Comparison of ENCODE assay signal across 21 cellular contexts in genomic region chr6:24339932-24340331, GRCh38. TPM values are rescaled to one million over a fixed set of nuclear protein-coding genes. Genes with fewer than 3 reads are reported as not detected.
DNase-seq lines count a peak whose midpoint lies in the region; FAIRE-seq and TF ChIP-seq lines count a peak whose summit lies in the region.
"Had no signal": no experiment of that assay in that cellular context is flagged by ENCODE, and none has a peak within 500 bp of the region (broad histone marks: within the 10 kb centered on the region; RNA-seq: fewer than 3 reads in every experiment).

No MANE protein-coding gene starts in this region.

- H3K9me3 Mint-ChIP-seq in CD4-positive, alpha-beta memory T cell: peaks cover 4 to 28% (median 17%) of the 10 kb centered on the region in 8 donors

- H3K9me3 ChIP-seq in mammary epithelial cell (replicated peaks; ENCODE audit: insufficient read depth, low read length) (no peaks in the 10 kb centered on the region), breast epithelium (peaks cover 0 to 9% of the 10 kb centered on the region in 2 donors), keratinocyte (ENCODE audit: control insufficient read depth, low read depth, low read length) (no peaks in the 10 kb centered on the region)
- H3K9me3 ChIP-seq in CD4-positive, alpha-beta memory T cell (ENCODE audit: control insufficient read depth in 1 of 2, low read length in 2 of 2): no peaks in the 10 kb centered on the region
- H3K9me3 ChIP-seq: BE2C had no signal

- H3K9me1 ChIP-seq in keratinocyte (ENCODE audit: control insufficient read depth, extremely low read depth, insufficient read depth, low read length): no peaks in the 10 kb centered on the region

- no peak overlapping the region for H3K27ac Mint-ChIP-seq in CD4-positive, alpha-beta memory T cell
- H3K27ac Mint-ChIP-seq: CD14-positive monocyte; CD4-positive, alpha-beta T cell; GM23338; H9 had no signal

- no TSS peak for BruUV-seq in mammary epithelial cell (replicated peaks; lab: Mats Ljungman, UMichigan)

- H2AFZ ChIP-seq in mammary epithelial cell (ENCODE audit: low read depth, low read length) (no peak overlapping the region), keratinocyte (ENCODE audit: control insufficient read depth, low read length) (no peak overlapping the region)
- H2AFZ ChIP-seq: GM23338 had no signal

- FAIRE-seq in keratinocyte (lab: Jason Lieb, UNC): peak; percentile 9
- FAIRE-seq: A204.1, G401.6 had no signal

- H3K4me1 ChIP-seq in mammary epithelial cell (ENCODE audit: insufficient read depth, low read length): no peaks in the 10 kb centered on the region
- H3K4me1 ChIP-seq in breast epithelium: no peaks in the 10 kb centered on the region
- peaks cover 4% of the 10 kb centered on the region for H3K4me1 ChIP-seq in keratinocyte (ENCODE audit: control insufficient read depth, extremely low read depth, insufficient read depth, low read length)
- no peaks in the 10 kb centered on the region for H3K4me1 ChIP-seq in CD4-positive, alpha-beta memory T cell (ENCODE audit: insufficient read depth, low read length)
- H3K4me1 ChIP-seq: BE2C; BLaER1 treated with 17β-estradiol and CSF1 and Interleukin-3, amounts not matched to agents 10 nM and 100 nM had no signal

- H3K79me2 ChIP-seq in mammary epithelial cell (ENCODE audit: insufficient read depth, low read length): no peaks in the 10 kb centered on the region
- no peaks in the 10 kb centered on the region for H3K79me2 ChIP-seq in keratinocyte (ENCODE audit: control insufficient read depth, insufficient read depth, low read length)

- dilution Hi-C loops in mammary epithelial cell (cut with HindIII; ENCODE audit: low sequenced_read_pairs) (no loop called here), keratinocyte (cut with MboI; ENCODE audit: extremely low pct_ligation_motif_present, low sequenced_read_pairs) (no loop called here)

- intact Hi-C loops in mammary epithelial cell (cut with micrococcal nuclease) (no loop called here), breast epithelium (cut with DNase I; ENCODE audit: low total_unique reads) (no loop called here)
- intact Hi-C loops in CD4-positive, alpha-beta memory T cell (cut with micrococcal nuclease): no loop called here

- CTCF ChIA-PET in mammary epithelial cell (lab: Charles Lee; ENCODE audit: low non-redundant PET): no interaction called here
- CTCF ChIA-PET in CD4-positive, alpha-beta memory T cell (lab: Charles Lee; ENCODE audit: partially characterized antibody): no interaction called here

- H3K4me3 ChIP-seq in mammary epithelial cell (replicated peaks in 1 of 3; ENCODE audit: insufficient read depth in 1 of 3, low read depth in 2 of 3, low read length in 3 of 3): no peak overlapping the region
- no peak overlapping the region for H3K4me3 ChIP-seq in breast epithelium
- H3K4me3 ChIP-seq in epithelial cell of esophagus (ENCODE audit: low read length): no peak overlapping the region
- H3K4me3 ChIP-seq in keratinocyte (ENCODE audit: control insufficient read depth in 2 of 3, extremely low read depth in 1 of 3, insufficient read depth in 2 of 3, low read depth in 1 of 3, low read length in 3 of 3): no peak overlapping the region
- H3K4me3 ChIP-seq in CD4-positive, alpha-beta memory T cell (ENCODE audit: low read length in 2 of 2): no peak overlapping the region
- H3K4me3 ChIP-seq: BLaER1 treated with 17β-estradiol and CSF1 and Interleukin-3, amounts not matched to agents 10 nM and 100 nM; GM23338 had no signal

- H3K27ac ChIP-seq in mammary epithelial cell (ENCODE audit: insufficient read depth, low read depth, low read length) (no peak overlapping the region), breast epithelium (no peak overlapping the region), keratinocyte (ENCODE audit: control insufficient read depth, insufficient read depth, low read length) (no peak overlapping the region)
- no peak overlapping the region for H3K27ac ChIP-seq in CD4-positive, alpha-beta memory T cell (ENCODE audit: low read depth, low read length)
- H3K27ac ChIP-seq: 22Rv1; BLaER1 treated with 17β-estradiol and CSF1 and Interleukin-3, amounts not matched to agents 10 nM and 100 nM had no signal

- peaks cover 3 to 12% of the 10 kb centered on the region in 2 donors for H3K36me3 Mint-ChIP-seq in CD4-positive, alpha-beta memory T cell
- H3K36me3 Mint-ChIP-seq: CD14-positive monocyte had no signal

- TF ChIP-seq CTCF in mammary epithelial cell (conservative IDR thresholded peaks at IDR 0.05 in 1 of 2, IDR thresholded peaks at IDR 0.05 in 1 of 2; ENCODE audit: extremely low read depth in 1 of 2, insufficient read depth in 1 of 2, low read depth in 1 of 2, low read length in 2 of 2) (no peak), breast epithelium (IDR thresholded peaks at IDR 0.05) (no peak), epithelial cell of esophagus (IDR thresholded peaks at IDR 0.05; ENCODE audit: insufficient read depth, low read depth, low read length, missing control alignments) (no peak), keratinocyte (optimal IDR thresholded peaks at IDR 0.05 in 1 of 3, IDR thresholded peaks at IDR 0.05 in 1 of 3, conservative IDR thresholded peaks at IDR 0.05 in 1 of 3; ENCODE audit: extremely low read depth in 1 of 3, insufficient read depth in 2 of 3, low read length in 3 of 3) (no peak)

- no peak overlapping the region for H3K4me3 Mint-ChIP-seq in CD4-positive, alpha-beta memory T cell
- H3K4me3 Mint-ChIP-seq: CD14-positive monocyte; CD4-positive, alpha-beta T cell; GM23338; H9 had no signal

- H3K27me3 ChIP-seq in mammary epithelial cell (ENCODE audit: insufficient read depth, low read length) (no peaks in the 10 kb centered on the region), breast epithelium (no peaks in the 10 kb centered on the region), keratinocyte (ENCODE audit: control insufficient read depth, extremely low read depth, insufficient read depth, low read length) (no peaks in the 10 kb centered on the region)
- H3K27me3 ChIP-seq in CD4-positive, alpha-beta memory T cell (ENCODE audit: insufficient read depth, low read length): no peaks in the 10 kb centered on the region
- H3K27me3 ChIP-seq: BE2C; BLaER1 treated with 17β-estradiol and CSF1 and Interleukin-3, amounts not matched to agents 10 nM and 100 nM had no signal

- no peaks in the 10 kb centered on the region for H3K36me3 ChIP-seq in mammary epithelial cell (ENCODE audit: insufficient read depth, low read length)
- no peaks in the 10 kb centered on the region for H3K36me3 ChIP-seq in breast epithelium
- H3K36me3 ChIP-seq in keratinocyte (ENCODE audit: control insufficient read depth in 2 of 2, extremely low read depth in 1 of 2, insufficient read depth in 2 of 2, low read length in 2 of 2): no peaks in the 10 kb centered on the region
- no peaks in the 10 kb centered on the region for H3K36me3 ChIP-seq in CD4-positive, alpha-beta memory T cell (ENCODE audit: insufficient read depth, low read length)
- H3K36me3 ChIP-seq: BE2C; BLaER1 treated with 17β-estradiol and CSF1 and Interleukin-3, amounts not matched to agents 10 nM and 100 nM had no signal

- DNase-seq in mammary epithelial cell (peak; percentile 26), breast epithelium (ENCODE audit: low spot score in 2 of 2) (no peak), epithelial cell of esophagus (ENCODE audit: low read depth) (peak; percentile 79), keratinocyte (ENCODE audit: low read depth, low spot score) (peak; percentile 50), NCI-H1930 (lab: John Stamatoyannopoulos, UW) (no peak), cerebellar cortex (ENCODE audit: low spot score) (no peak)
- DNase-seq in CD4-positive, alpha-beta memory T cell: no peak
- DNase-seq: ACHN; AML-193; BE2C; CD4-positive, alpha-beta T cell; COR-L47; DMS153; DND-41; H9 had no signal

- no peaks in the 10 kb centered on the region for H3K4me1 Mint-ChIP-seq in CD4-positive, alpha-beta memory T cell
- H3K4me1 Mint-ChIP-seq: CD14-positive monocyte, GM23338, H9 had no signal

- no peaks in the 10 kb centered on the region for H4K20me1 ChIP-seq in mammary epithelial cell (ENCODE audit: insufficient read depth, low read length)
- H4K20me1 ChIP-seq in keratinocyte (ENCODE audit: control insufficient read depth, extremely low read depth, insufficient read depth, low read length): no peaks in the 10 kb centered on the region
- H4K20me1 ChIP-seq: BLaER1 treated with 17β-estradiol and CSF1 and Interleukin-3, amounts not matched to agents 10 nM and 100 nM had no signal

- H3K4me2 ChIP-seq in mammary epithelial cell (ENCODE audit: insufficient read depth, low read depth, low read length) (no peak overlapping the region), keratinocyte (ENCODE audit: control insufficient read depth, extremely low read depth, insufficient read depth, low read depth, low read length) (no peak overlapping the region)
- H3K4me2 ChIP-seq: BLaER1 treated with 17β-estradiol and CSF1 and Interleukin-3, amounts not matched to agents 10 nM and 100 nM; GM23338 had no signal

- no peak for TF ChIP-seq POLR2A in breast epithelium (IDR thresholded peaks at IDR 0.05)

- in situ Hi-C loops in mammary epithelial cell (cut with MboI; ENCODE audit: low sequenced_read_pairs in 2 of 2): no loop called here

- 54% methylated on average over 3 of the region's 3 CpGs for WGBS in mammary epithelial cell (ENCODE audit: low coverage, missing lambda C conversion rate)

- POLR2A ChIA-PET in CD4-positive, alpha-beta memory T cell (lab: Charles Lee; ENCODE audit: partially characterized antibody): no interaction called here

- H3K9ac ChIP-seq in mammary epithelial cell (ENCODE audit: insufficient read depth, low read length) (no peak overlapping the region), keratinocyte (ENCODE audit: control insufficient read depth, extremely low read depth, insufficient read depth, low read length) (no peak overlapping the region)
- H3K9ac ChIP-seq: BLaER1 treated with 17β-estradiol and CSF1 and Interleukin-3, amounts not matched to agents 10 nM and 100 nM had no signal

- H3K27me3 Mint-ChIP-seq in CD4-positive, alpha-beta memory T cell: peaks cover 13 to 18% of the 10 kb centered on the region in 2 donors

RNA-seq across cellular contexts. Expression of gene DCDC2, which starts 17.9 kb away (rescaled TPM):
- total RNA-seq in mammary epithelial cell (under 1 TPM; 0.17 to 0.38 TPM), breast epithelium (1 to 10 TPM in 2 of 3 donors, not detected in 1; 8.9 to 9.5 TPM)
- polyA plus RNA-seq in mammary epithelial cell (0.02 TPM), keratinocyte (0.03 to 0.10 TPM (median 0.08 TPM) in 3 replicates)
- polyA minus RNA-seq in mammary epithelial cell (not detected), keratinocyte (0.06 TPM in 1 of 3 replicates, not detected in the others)
- polyA plus RNA-seq in keratinocyte (2011; ENCODE audit: low read depth): 0.62 TPM
- 0.04 and 0.05 TPM in 2 replicates for polyA plus RNA-seq in keratinocyte (2011; cell fraction: cytosol; rRNA removed)
- polyA plus RNA-seq in keratinocyte (2011; cell fraction: nucleus; rRNA removed): 0.04 and 0.05 TPM in 2 replicates
- 0.05 and 0.23 TPM in 2 replicates for polyA plus RNA-seq in keratinocyte (2012; ENCODE audit: low replicate concordance)
- not detected for polyA minus RNA-seq in keratinocyte (2011; cell fraction: cytosol; rRNA and poly(A)+ RNA removed)
- polyA minus RNA-seq in keratinocyte (2011; cell fraction: nucleus; rRNA and poly(A)+ RNA removed): not detected in 2 replicates
- under 1 TPM; 0.44 to 0.47 TPM for total RNA-seq in CD4-positive, alpha-beta memory T cell
- polyA plus RNA-seq in CD4-positive, alpha-beta memory T cell: not detected
- polyA plus RNA-seq: CD14-positive monocyte had no signal

Comparison
In these comparisons a context has a peak if more than half of its experiments do, and no peak if none do; other contexts are left out.
1. DNase-seq: peak in mammary epithelial cell (single experiment), epithelial cell of esophagus (single experiment) and keratinocyte (single experiment); none in breast epithelium (0 of 2), NCI-H1930 (0 of 2), CD4-positive, alpha-beta memory T cell (0 of 5) and cerebellar cortex (single experiment).